8 cellular contexts compared by ENCODE assay signal in genomic region chr10:86522385-86522855, GRCh38. TPM values are rescaled to one million over a fixed set of nuclear protein-coding genes. Genes with fewer than 3 reads are reported as not detected.
DNase-seq lines count a peak whose midpoint lies in the region; ATAC-seq, FAIRE-seq and TF ChIP-seq lines count a peak whose summit lies in the region.

No MANE protein-coding gene starts in this region.

- H3K36me3 ChIP-seq in MG63 (peaks cover 28% of the 10 kb centered on the region), bronchial epithelial cell (ENCODE audit: control insufficient read depth, insufficient read depth, low read length) (peaks cover 3% of the 10 kb centered on the region), mucosa of rectum (ENCODE audit: control insufficient read depth in 2 of 2, insufficient read depth in 2 of 2, low read length in 2 of 2) (peaks cover 0 to 5% of the 10 kb centered on the region in 2 donors)

- peak overlapping the region; percentile 84 to 91 for H3K27ac ChIP-seq in mucosa of rectum (ENCODE audit: low read depth in 2 of 2, low read length in 2 of 2)

- H3K4me3 ChIP-seq in MG63 = peak overlapping the region; percentile 98
- peak overlapping the region; percentile 91 for H3K4me3 ChIP-seq in bronchial epithelial cell (ENCODE audit: low read depth, low read length)
- peak overlapping the region; percentile 89 to 91 for H3K4me3 ChIP-seq in mucosa of rectum (ENCODE audit: low read length in 2 of 2)

- H3K4me1 ChIP-seq in mucosa of rectum (ENCODE audit: control insufficient read depth in 2 of 2, insufficient read depth in 2 of 2, low read length in 2 of 2) = peaks cover 15 to 25% of the 10 kb centered on the region in 2 donors

- H3K9me3 ChIP-seq in MG63 (no peaks in the 10 kb centered on the region), mucosa of rectum (ENCODE audit: control insufficient read depth in 2 of 2, low read length in 2 of 2) (no peaks in the 10 kb centered on the region)

- TF ChIP-seq CTCF in bronchial epithelial cell (IDR thresholded peaks at IDR 0.05; ENCODE audit: insufficient read depth, low read length, severe bottlenecking) = no peak
- TF ChIP-seq CTCF in D721Med (IDR thresholded peaks at IDR 0.05; ENCODE audit: insufficient read depth, missing control alignments) = no peak

- H3K27me3 ChIP-seq in MG63 = no peaks in the 10 kb centered on the region
- no peaks in the 10 kb centered on the region for H3K27me3 ChIP-seq in bronchial epithelial cell (ENCODE audit: control insufficient read depth, insufficient read depth, low read length)
- no peaks in the 10 kb centered on the region for H3K27me3 ChIP-seq in mucosa of rectum (ENCODE audit: control insufficient read depth in 2 of 2, insufficient read depth in 2 of 2, low read length in 2 of 2)

- in situ Hi-C loops in G401 (cut with HindIII; ENCODE audit: low sequenced_read_pairs) = no loop called here

- peak; percentile 30 for DNase-seq in G401 (ENCODE audit: low spot score)
- DNase-seq in MG63 = no peak
- peak; percentile 17 for DNase-seq in bronchial epithelial cell (ENCODE audit: low read depth)
- no peak for DNase-seq in activated gamma-delta T cell treated with Interleukin-2 at 50 U/mL for 16 hours
- DNase-seq in D721Med (ENCODE audit: insufficient read length, low spot score) = no peak
- DNase-seq in activated effector memory CD4-positive, alpha-beta T cell treated with Interleukin-2 at 50 U/mL for 16 hours = no peak

- ATAC-seq in GM21723 (IDR thresholded peaks at IDR 0.05; ENCODE audit: unreplicated experiment) = no peak

- peak overlapping the region; percentile 74 to 86 for H3K9ac ChIP-seq in mucosa of rectum (ENCODE audit: low read depth in 1 of 2, low read length in 2 of 2)

- FAIRE-seq in bronchial epithelial cell (lab: Jason Lieb, UNC) (no peak), D721Med (lab: Jason Lieb, UNC) (no peak)

RNA-seq across cellular contexts. Expression of gene WAPL, which starts 0.8 kb away (rescaled TPM):
- total RNA-seq in G401 (2014; rRNA removed; shearing (Covaris generic)) = 28.2 and 39.5 TPM in 2 replicates
- total RNA-seq in MG63 (2014; rRNA removed; shearing (Covaris generic); ENCODE audit: low replicate concordance) = 15.4 and 33.7 TPM in 2 replicates
- total RNA-seq in bronchial epithelial cell = 41.9 and 62.7 TPM in 2 replicates

Comparison
In these comparisons a context has a peak if more than half of its experiments do, and no peak if none do; other contexts are left out.
1. DNase-seq: peak in G401 (single experiment) and bronchial epithelial cell (single experiment); none in MG63 (single experiment), activated gamma-delta T cell treated with Interleukin-2 at 50 U/mL for 16 hours (single experiment), D721Med (single experiment) and activated effector memory CD4-positive, alpha-beta T cell treated with Interleukin-2 at 50 U/mL for 16 hours (single experiment).
2. Peak in every context shown above with its lines, with median percentiles within 50 percentile points of each other: H3K4me3 ChIP-seq.